In genomic region chr19:38095411-38096308, GRCh38 we compare ENCODE assay signal across 8 cellular contexts.
DNase-seq lines count a peak whose midpoint lies in the region; ATAC-seq, FAIRE-seq and TF ChIP-seq lines count a peak whose summit lies in the region.

No MANE protein-coding gene starts in this region.

- no peak for FAIRE-seq in D721Med (lab: Jason Lieb, UNC)

- H3K36me3 ChIP-seq in tibial nerve, result peaks cover 0 to 40% (median 0%) of the 10 kb centered on the region in 3 donors

- TF ChIP-seq CTCF in D721Med (IDR thresholded peaks at IDR 0.05; ENCODE audit: insufficient read depth, missing control alignments), result peak; percentile 65
- TF ChIP-seq CTCF in LNCaP clone FGC (IDR thresholded peaks at IDR 0.05; ENCODE audit: control insufficient read depth, extremely low read depth, insufficient read depth), result peak; percentile 92
- peak; percentile 74 for TF ChIP-seq CTCF in foreskin keratinocyte (conservative IDR thresholded peaks at IDR 0.05)
- TF ChIP-seq CTCF in tibial nerve (IDR thresholded peaks at IDR 0.05), result peak; percentile 40 to 65 (median 55)

- H3K9me3 ChIP-seq in tibial nerve, result peaks cover 0 to 5% (median 0%) of the 10 kb centered on the region in 4 donors

- 48 to 54% methylated on average over 17 of the region's 17 CpGs for WGBS in tibial nerve, 2 donors

- no peak for TF ChIP-seq POLR2A in tibial nerve (IDR thresholded peaks at IDR 0.05)

- no peak overlapping the region for H3K4me3 ChIP-seq in LNCaP clone FGC (ENCODE audit: low read depth, low read length)
- H3K4me3 ChIP-seq in tibial nerve, result no peak overlapping the region

- ATAC-seq in foreskin keratinocyte, result peak; percentile 60

- DNase-seq in D721Med (ENCODE audit: insufficient read length, low spot score) (no peak), LNCaP clone FGC (ENCODE audit: low read depth) (peak; percentile 58), RKO (ENCODE audit: low spot score) (peak; percentile 63), foreskin keratinocyte (peak in 1 of 2 donors; percentile 28), occipital lobe (lab: John Stamatoyannopoulos, UW) (peak; percentile 47), tibial nerve (ENCODE audit: low spot score in 2 of 2) (peak; percentile 63 to 73)
- DNase-seq in activated T-helper 9 cell treated with anti-CD3 and anti-CD28 coated beads, Interleukin-2, amount 50 U/mL, for 16 hours (ENCODE audit: low read depth), result peak; percentile 25
- DNase-seq in NK-92 treated with Interleukin-12 subunit alpha and Interleukin-12 subunit beta, amount 100 ng/mL, for 24 hours (lab: John Stamatoyannopoulos, UW), result no peak

- H3K4me1 ChIP-seq in foreskin keratinocyte (no peaks in the 10 kb centered on the region), tibial nerve (no peaks in the 10 kb centered on the region)

- H3K27me3 ChIP-seq in foreskin keratinocyte (no peaks in the 10 kb centered on the region), tibial nerve (no peaks in the 10 kb centered on the region)

- no peak overlapping the region for H3K27ac ChIP-seq in foreskin keratinocyte
- no peak overlapping the region for H3K27ac ChIP-seq in tibial nerve

- TF ChIP-seq EP300 in tibial nerve (IDR thresholded peaks at IDR 0.05), result no peak

Comparison
In these comparisons a context has a peak if more than half of its experiments do, and no peak if none do; other contexts are left out.
1. DNase-seq: peak in LNCaP clone FGC (single experiment), RKO (single experiment), activated T-helper 9 cell treated with anti-CD3 and anti-CD28 coated beads, Interleukin-2, amount 50 U/mL, for 16 hours (single experiment), occipital lobe (single experiment) and tibial nerve (2 of 2); none in D721Med (single experiment) and NK-92 treated with Interleukin-12 subunit alpha and Interleukin-12 subunit beta, amount 100 ng/mL, for 24 hours (single experiment).
2. Peak in every context shown above with its lines, with median percentiles within 50 percentile points of each other: CTCF ChIP-seq.